8 cellular contexts compared by ENCODE assay signal in genomic region chr12:50167026-50167742, GRCh38. TPM values are rescaled to one million over a fixed set of nuclear protein-coding genes. Genes with fewer than 3 reads are reported as not detected.
DNase-seq lines count a peak whose midpoint lies in the region; ATAC-seq, FAIRE-seq and TF ChIP-seq lines count a peak whose summit lies in the region.

Gene CERS5, minus strand, starts transcription at chr12:50167369. Its CDS starts 72 bp downstream, at chr12:50167297.

- ATAC-seq in HG02759 (IDR thresholded peaks at IDR 0.05; ENCODE audit: unreplicated experiment) (peak; percentile 98), Right ventricle myocardium inferior (peak; percentile 100), pancreas (peak; percentile 99 to 100 (median 99))

- H3K4me3 ChIP-seq in GM12864 (ENCODE audit: low read depth, low read length) (peak within 1 kb of the TSS; percentile 96), pancreas (peak within 1 kb of the TSS; percentile 70 to 99 (median 92)), tibial artery (peak within 1 kb of the TSS; percentile 92 to 98)

- intact Hi-C loops in Right ventricle myocardium inferior (cut with DNase I) = loop anchor here (2.0 kb wide), 2 partner anchors 56 to 82 kb away; partner anchors contain the start of gene SMARCD1
- intact Hi-C loops in pancreas (cut with DNase I) = no loop called here
- intact Hi-C loops in tibial artery (cut with DNase I; ENCODE audit: low total_unique reads) = loop anchor here (5.0 kb wide), 1 partner anchor 55 kb away; the partner anchor contains the start of gene COX14

- H3K27me3 ChIP-seq in pancreas (no peaks in the 10 kb centered on the region), tibial artery (no peaks in the 10 kb centered on the region)

- WGBS in pancreas, 2 donors = 0 to 1% methylated on average over 52 to 68 of the region's 68 CpGs

- TF ChIP-seq CTCF in GM12864 (IDR thresholded peaks at IDR 0.05; ENCODE audit: low read depth, low read length, missing control alignments) (no peak), pancreas (IDR thresholded peaks at IDR 0.05) (peak in 3 of 4 donors; percentile 29 to 32 (median 31)), tibial artery (IDR thresholded peaks at IDR 0.05) (peak in 1 of 2 experiments; percentile 45)

- DNase-seq in GM12864 (ENCODE audit: low read depth) (peak; percentile 87), NCI-H1417 (lab: John Stamatoyannopoulos, UW) (peak; percentile 98 to 100 (median 99)), SW 1271 (lab: John Stamatoyannopoulos, UW) (peak; percentile 94 to 98), Right ventricle myocardium inferior (ENCODE audit: missing footprints) (peak; percentile 99), pancreas (peak; percentile 95 to 99 (median 99)), tibial artery (peak; percentile 99 to 100)
- peak; percentile 94 for DNase-seq in activated naive CD8-positive, alpha-beta T cell treated with anti-CD3 and anti-CD28 coated beads, Interleukin-2, amount 50 U/mL, for 16 hours (ENCODE audit: low read depth, low spot score)

- H3K36me3 ChIP-seq in pancreas = no peaks in the 10 kb centered on the region
- H3K36me3 ChIP-seq in tibial artery = no peaks in the 10 kb centered on the region

- peaks cover 0 to 8% (median 0%) of the 10 kb centered on the region in 3 donors for H3K4me1 ChIP-seq in pancreas
- peaks cover 0 to 36% (median 12%) of the 10 kb centered on the region in 4 donors for H3K4me1 ChIP-seq in tibial artery

- H3K9me3 ChIP-seq in pancreas (no peaks in the 10 kb centered on the region), tibial artery (no peaks in the 10 kb centered on the region)

- H3K27ac ChIP-seq in pancreas = peak within 1 kb of the TSS; percentile 65 to 87 (median 81)
- peak within 1 kb of the TSS; percentile 96 to 98 for H3K27ac ChIP-seq in tibial artery

- peak; percentile 41 for FAIRE-seq in pancreas (lab: Jason Lieb, UNC)

RNA-seq across cellular contexts. Expression of gene CERS5, which starts in this region (rescaled TPM):
- 9.6 TPM for total RNA-seq in Right ventricle myocardium inferior
- total RNA-seq in pancreas = 10 to 100 TPM; 12.9 to 22.8 (median 15.6) TPM
- polyA plus RNA-seq in pancreas = 10 to 100 TPM; 48.0 to 84.3 TPM

Comparison
In these comparisons a context has a peak if more than half of its experiments do, and no peak if none do; other contexts are left out.
1. Peak in every context shown above with its lines: DNase-seq, ATAC-seq, H3K4me3 ChIP-seq and H3K27ac ChIP-seq.
2. intact Hi-C loops: an anchor here in Right ventricle myocardium inferior (2.0 kb wide) and tibial artery (5.0 kb wide); none called in pancreas.